6 cellular contexts compared by ENCODE assay signal in genomic region chr2:118726821-118727220, GRCh38.
"Had no signal": no experiment of that assay in that cellular context is flagged by ENCODE, and none has a peak within 500 bp of the region (broad histone marks: within the 10 kb centered on the region; RNA-seq: fewer than 3 reads in every experiment).

No MANE protein-coding gene starts in this region.

- ATAC-seq: GM23338, HepG2 had no signal

- H2AFZ ChIP-seq: GM23338 had no signal

- DNase-seq: H9, HCEC 1CT, KBM-7 had no signal

- H3K4me2 ChIP-seq: GM23338 had no signal

- H3K27ac ChIP-seq: HL-60 had no signal

- H3K4me3 ChIP-seq: GM23338 had no signal
